8 cellular contexts compared by ENCODE assay signal in genomic region chr20:4607287-4607713, GRCh38.
DNase-seq lines count a peak whose midpoint lies in the region; ATAC-seq and TF ChIP-seq lines count a peak whose summit lies in the region.

No MANE protein-coding gene starts in this region.

- H2AFZ ChIP-seq in OCI-LY3 (ENCODE audit: low read depth, low read length) = peak overlapping the region; percentile 76

- H3K4me3 Mint-ChIP-seq in naive B cell = peak overlapping the region in 1 of 8 donors; percentile 39

- TF ChIP-seq CTCF in OCI-LY3 (IDR thresholded peaks at IDR 0.05; ENCODE audit: low read depth, low read length) = peak; percentile 98
- peak; percentile 96 for TF ChIP-seq CTCF in epithelial cell of proximal tubule (conservative IDR thresholded peaks at IDR 0.05; ENCODE audit: low read depth, low read length)
- TF ChIP-seq CTCF in stomach (IDR thresholded peaks at IDR 0.05) = peak in 6 of 7 experiments; percentile 72 to 97 (median 94)

- H3K9me3 ChIP-seq in OCI-LY3 (ENCODE audit: insufficient read depth, low read length) (no peaks in the 10 kb centered on the region), stomach (no peaks in the 10 kb centered on the region)

- H3K27ac ChIP-seq in OCI-LY3 (ENCODE audit: low read length) (no peak overlapping the region), stomach (peak overlapping the region in 1 of 5 donors; percentile 24)

- H3K36me3 ChIP-seq in OCI-LY3 (replicated peaks; ENCODE audit: low read depth, low read length) = no peaks in the 10 kb centered on the region
- H3K36me3 ChIP-seq in stomach = no peaks in the 10 kb centered on the region

- 24 to 31% (median 30%) methylated on average over 13 of the region's 13 CpGs for WGBS in stomach, 5 donors

- TF ChIP-seq POLR2A in stomach (IDR thresholded peaks at IDR 0.05) = no peak

- H3K27me3 ChIP-seq in OCI-LY3 (ENCODE audit: low read depth, low read length) = peaks cover 64% of the 10 kb centered on the region
- H3K27me3 ChIP-seq in stomach = peaks cover 0 to 14% (median 4%) of the 10 kb centered on the region in 3 donors

- peaks cover 0 to 12% (median 4%) of the 10 kb centered on the region in 3 donors for H3K27me3 Mint-ChIP-seq in naive B cell

- H3K27ac Mint-ChIP-seq in naive B cell = peak overlapping the region in 5 of 6 donors; percentile 19 to 82 (median 73)

- no peaks in the 10 kb centered on the region for H3K79me2 ChIP-seq in OCI-LY3 (ENCODE audit: low read length)

- ATAC-seq in naive B cell (ENCODE audit: low read depth in 2 of 2) (peak; percentile 87 to 94), HG03135 (IDR thresholded peaks at IDR 0.05; ENCODE audit: unreplicated experiment) (no peak)

- DNase-seq in ELF-1 (ENCODE audit: low read depth, low spot score) (peak; percentile 76), HPDE6-E6E7 (ENCODE audit: extremely low spot score) (peak; percentile 54), activated T-cell treated with anti-CD3 and anti-CD28 coated beads for 24 hours (ENCODE audit: low read depth) (peak; percentile 33), epithelial cell of proximal tubule (ENCODE audit: low read depth) (no peak), naive B cell (peak; percentile 67), stomach (peak; percentile 46)

- H3K9ac ChIP-seq in OCI-LY3 (ENCODE audit: low read length) = peak overlapping the region; percentile 21

- intact Hi-C loops in stomach (cut with DNase I; ENCODE audit: low total_unique reads) = loop anchor here (10.0 kb wide), 1 partner anchor 348 kb away; no protein-coding TSS in a partner anchor

- H3K4me3 ChIP-seq in OCI-LY3 (ENCODE audit: low read length) = peak overlapping the region; percentile 59
- H3K4me3 ChIP-seq in epithelial cell of proximal tubule (ENCODE audit: low read depth, low read length) = no peak overlapping the region
- H3K4me3 ChIP-seq in stomach = no peak overlapping the region

- H3K4me1 ChIP-seq in OCI-LY3 (ENCODE audit: low read length) (peaks cover 7% of the 10 kb centered on the region), stomach (peaks cover 0 to 31% (median 7%) of the 10 kb centered on the region in 4 donors)

- no peaks in the 10 kb centered on the region for H4K20me1 ChIP-seq in OCI-LY3 (ENCODE audit: insufficient read depth, low read length)

- no peaks in the 10 kb centered on the region for H3K36me3 Mint-ChIP-seq in naive B cell

- H3K4me2 ChIP-seq in OCI-LY3 (ENCODE audit: low read length) = peak overlapping the region; percentile 72

- H3K9me3 Mint-ChIP-seq in naive B cell = no peaks in the 10 kb centered on the region

- H3K4me1 Mint-ChIP-seq in naive B cell = peaks cover 21 to 28% (median 23%) of the 10 kb centered on the region in 3 donors

- no peak for TF ChIP-seq EP300 in stomach (IDR thresholded peaks at IDR 0.05)
